15 cellular contexts compared by ENCODE assay signal in the genomic region with DNA sequence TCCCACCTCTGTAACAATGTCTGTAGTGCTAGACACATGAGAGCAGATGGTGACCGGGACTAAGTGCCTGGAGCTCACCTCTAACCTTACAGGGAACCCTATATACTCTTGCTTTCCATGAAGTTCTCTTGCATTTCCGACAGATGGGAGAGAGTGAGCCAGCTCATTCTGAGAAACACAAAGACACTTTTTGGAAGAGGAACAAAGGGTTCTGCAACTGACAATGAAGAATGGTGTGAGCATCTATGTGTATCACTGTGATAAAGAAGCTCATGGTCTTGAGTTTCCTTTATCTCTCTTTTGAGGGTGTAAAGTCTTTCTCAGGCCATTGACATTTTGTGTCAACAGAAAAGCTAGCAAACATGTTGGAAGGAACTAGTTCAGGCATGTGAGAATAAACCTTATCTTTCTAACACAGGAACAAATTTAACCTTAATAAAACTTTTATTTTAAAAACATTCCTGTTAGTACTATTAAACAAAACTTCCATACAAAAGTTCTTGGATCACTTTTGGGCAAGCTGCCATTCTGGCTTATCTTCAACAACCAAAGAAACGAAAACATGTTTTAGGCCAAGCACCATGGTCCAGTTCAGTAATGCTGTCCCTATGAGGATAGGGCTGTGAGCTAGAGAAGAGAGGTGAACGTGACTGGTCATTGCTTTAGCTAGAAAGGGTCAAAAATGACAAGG.
DNase-seq lines count a peak whose midpoint lies in the region; ATAC-seq and TF ChIP-seq lines count a peak whose summit lies in the region.
"Had no signal": no experiment of that assay in that cellular context is flagged by ENCODE, and none has a peak within 500 bp of the region (broad histone marks: within the 10 kb centered on the region; RNA-seq: fewer than 3 reads in every experiment).

No MANE protein-coding gene starts in this region.

- TF ChIP-seq POLR2A in gastrocnemius medialis (IDR thresholded peaks at IDR 0.05): no peak

- H3K9me2 ChIP-seq in GM23248 (ENCODE audit: insufficient read depth): no peaks in the 10 kb centered on the region

- WGBS in GM23248 (ENCODE audit: low coverage in 1 of 2, low lambda C conversion rate in 2 of 2, missing lambda C conversion rate in 2 of 2), 2 experiments: 52 to 54% methylated on average over 4 of the region's 4 CpGs

- intact Hi-C loops in gastrocnemius medialis (cut with DNase I; ENCODE audit: low total_unique reads): loop anchor here (5.0 kb wide), 2 partner anchors 55 to 90 kb away; no protein-coding TSS in a partner anchor

- H3K27ac ChIP-seq in GM23248 (no peak overlapping the region), gastrocnemius medialis (peak overlapping the region; percentile 28 to 61 (median 38))
- H3K27ac ChIP-seq: foreskin keratinocyte, RWPE1, WERI-Rb-1 had no signal

- H3K4me2 ChIP-seq in GM23248 (ENCODE audit: unreplicated experiment): no peak overlapping the region

- H2AFZ ChIP-seq in GM23248: no peak overlapping the region

- TF ChIP-seq CTCF in cardiac fibroblast (IDR thresholded peaks at IDR 0.05; ENCODE audit: low read depth, low read length): no peak
- no peak for TF ChIP-seq CTCF in gastrocnemius medialis (IDR thresholded peaks at IDR 0.05 in 4 of 5, conservative IDR thresholded peaks at IDR 0.05 in 1 of 5)

- H3F3A ChIP-seq in GM23248 (ENCODE audit: insufficient read depth): peaks cover 7% of the 10 kb centered on the region; the same call in 1 of the 2 replicates

- H3K9me3 ChIP-seq in GM23248 (ENCODE audit: low read depth): no peaks in the 10 kb centered on the region
- H3K9me3 ChIP-seq in gastrocnemius medialis: no peaks in the 10 kb centered on the region

- ATAC-seq in gastrocnemius medialis (peak; percentile 64 to 65), HG03439 (IDR thresholded peaks at IDR 0.05; ENCODE audit: unreplicated experiment) (no peak), GM19324 (IDR thresholded peaks at IDR 0.05; ENCODE audit: low FRiP score, unreplicated experiment) (no peak), GM21576 (IDR thresholded peaks at IDR 0.05; ENCODE audit: unreplicated experiment) (no peak)
- ATAC-seq: foreskin keratinocyte had no signal

- no peaks in the 10 kb centered on the region for H3K79me2 ChIP-seq in GM23248 (ENCODE audit: insufficient read depth)

- DNase-seq in GM23248 (peak; percentile 24), cardiac fibroblast (ENCODE audit: low read depth in 2 of 2) (peak; percentile 21 to 87), iris pigment epithelial cell (ENCODE audit: low read depth) (peak; percentile 42), gastrocnemius medialis (peak in 1 of 2 donors; percentile 12), G401 (ENCODE audit: low spot score) (no peak)
- DNase-seq: activated CD8-positive, alpha-beta memory T cell treated with anti-CD3 and anti-CD28 coated beads, Interleukin-2, amount 50 U/mL, for 48 hours; foreskin keratinocyte; GF-D8; H7; stimulated activated CD4-positive, alpha-beta T cell treated with anti-CD3 and anti-CD28 coated beads, Interleukin-12 subunit alpha, Interleukin-12 subunit beta, amount 100 ng/mL, for 4 hours; WERI-Rb-1 had no signal

- H4K20me1 ChIP-seq in GM23248 (ENCODE audit: insufficient read depth): no peaks in the 10 kb centered on the region

- H3K36me3 ChIP-seq in GM23248 (ENCODE audit: low read depth) (no peaks in the 10 kb centered on the region), gastrocnemius medialis (no peaks in the 10 kb centered on the region)
- H3K36me3 ChIP-seq: WERI-Rb-1 had no signal

- no peak overlapping the region for H3K9ac ChIP-seq in GM23248

- H3K27me3 ChIP-seq in GM23248 (replicated peaks; ENCODE audit: insufficient read depth) (no peaks in the 10 kb centered on the region), gastrocnemius medialis (no peaks in the 10 kb centered on the region)
- H3K27me3 ChIP-seq: foreskin keratinocyte had no signal

- H3K4me1 ChIP-seq in GM23248 (ENCODE audit: insufficient read depth): peaks cover 15% of the 10 kb centered on the region
- peaks cover 32 to 33% of the 10 kb centered on the region in 2 donors for H3K4me1 ChIP-seq in gastrocnemius medialis
- H3K4me1 ChIP-seq: foreskin keratinocyte had no signal

- in situ Hi-C loops in GM23248 (cut with MboI): no loop called here
- in situ Hi-C loops in gastrocnemius medialis (cut with MboI; ENCODE audit: low sequenced_read_pairs in 4 of 4): no loop called here
- in situ Hi-C loops in G401 (cut with HindIII; ENCODE audit: low sequenced_read_pairs): no loop called here

- H3K4me3 ChIP-seq in GM23248 (no peak overlapping the region), cardiac fibroblast (replicated peaks in 1 of 2; ENCODE audit: low read depth in 2 of 2, low read length in 2 of 2) (no peak overlapping the region), gastrocnemius medialis (no peak overlapping the region)

Comparison
In these comparisons a context has a peak if more than half of its experiments do, and no peak if none do; other contexts are left out.
1. ATAC-seq: peak in gastrocnemius medialis (2 of 2); none in HG03439 (single experiment), GM19324 (single experiment) and GM21576 (single experiment).